15 cellular contexts compared by ENCODE assay signal in the genomic region with DNA sequence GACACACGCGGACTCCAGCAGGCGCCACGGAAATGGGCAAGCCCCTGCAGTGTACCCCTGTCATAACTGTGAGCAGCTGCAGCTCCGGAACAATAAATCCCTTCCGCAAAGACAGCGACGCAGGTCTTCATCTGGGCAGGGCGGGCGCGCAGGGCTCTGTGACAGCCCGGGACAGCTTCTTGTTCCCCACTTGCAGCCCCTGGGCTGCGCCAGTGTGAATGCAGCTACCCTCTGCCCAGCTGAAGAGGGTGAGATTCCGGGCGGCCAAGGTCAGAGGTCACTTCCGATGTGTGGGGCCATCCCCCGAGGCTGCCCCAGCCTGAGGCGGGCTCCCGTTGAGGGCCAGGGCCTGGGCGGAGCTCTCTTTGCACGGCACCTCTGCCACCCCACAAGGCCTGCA. TPM values are rescaled to one million over a fixed set of nuclear protein-coding genes. Genes with fewer than 3 reads are reported as not detected.
DNase-seq lines count a peak whose midpoint lies in the region; ATAC-seq, FAIRE-seq and TF ChIP-seq lines count a peak whose summit lies in the region.
"Had no signal": no experiment of that assay in that cellular context is flagged by ENCODE, and none has a peak within 500 bp of the region (broad histone marks: within the 10 kb centered on the region; RNA-seq: fewer than 3 reads in every experiment).

No MANE protein-coding gene starts in this region.

- H3K9ac ChIP-seq in K562 (ENCODE audit: insufficient read depth in 1 of 2, low read depth in 2 of 2, low read length in 2 of 2), result no peak overlapping the region
- H3K9ac ChIP-seq in muscle layer of colon (ENCODE audit: low read length), result no peak overlapping the region
- H3K9ac ChIP-seq: BLaER1, GM23248 had no signal

- TF ChIP-seq RAD21 in K562 (CRISPR knock-in tag; conservative IDR thresholded peaks at IDR 0.05 in 1 of 2, IDR thresholded peaks at IDR 0.05 in 1 of 2), result no peak

- intact Hi-C loops in K562 (cut with micrococcal nuclease) (no loop called here), tibial artery (cut with DNase I; ENCODE audit: low total_unique reads) (no loop called here)

- no peak for FAIRE-seq in K562 (lab: Jason Lieb, UNC)
- FAIRE-seq: GM12878, GM18507, H54 had no signal

- POLR2A ChIA-PET in K562 (lab: Yijun Ruan, JAX), result no interaction called here

- H3K9me3 ChIP-seq in K562 (replicated peaks; ENCODE audit: control insufficient read depth, insufficient read depth, low read depth, low read length), result no peaks in the 10 kb centered on the region
- H3K9me3 ChIP-seq in ectodermal cell (ENCODE audit: control insufficient read depth, low read length), result no peaks in the 10 kb centered on the region
- H3K9me3 ChIP-seq in muscle layer of colon (ENCODE audit: low read length), result no peaks in the 10 kb centered on the region
- no peaks in the 10 kb centered on the region for H3K9me3 ChIP-seq in tibial artery

- DNase-seq in K562 (ENCODE audit: extremely low read depth in 1 of 4, low spot score in 3 of 4) (no peak), tibial artery (no peak), mesenteric fat pad (ENCODE audit: low spot score) (no peak)
- DNase-seq: 8988T, AML-193, GM23248 had no signal

- BruUV-seq in K562 (replicated peaks; lab: Mats Ljungman, UMichigan), result no TSS peak

- in situ Hi-C loops in K562 (cut with MboI), result no loop called here

- H3K79me2 ChIP-seq in K562 (ENCODE audit: control insufficient read depth, insufficient read depth, low read length), result no peaks in the 10 kb centered on the region

- no peak overlapping the region for H2AFZ ChIP-seq in K562 (ENCODE audit: low read depth, low read length)
- H2AFZ ChIP-seq: GM23248 had no signal

- no peaks in the 10 kb centered on the region for H3K36me3 ChIP-seq in K562 (ENCODE audit: control insufficient read depth, insufficient read depth, low read length)
- no peaks in the 10 kb centered on the region for H3K36me3 ChIP-seq in ectodermal cell (ENCODE audit: control insufficient read depth, insufficient read depth, low read length)
- no peaks in the 10 kb centered on the region for H3K36me3 ChIP-seq in muscle layer of colon (ENCODE audit: insufficient read depth, low read length)
- H3K36me3 ChIP-seq in tibial artery, result peaks cover 13 to 57% (median 14%) of the 10 kb centered on the region in 3 donors

- H3K9me1 ChIP-seq in K562 (ENCODE audit: control insufficient read depth, insufficient read depth, low read length), result no peaks in the 10 kb centered on the region

- WGBS in K562 (ENCODE audit: insufficient coverage, low coverage, missing lambda C conversion rate), result 56% methylated on average over 17 of the region's 21 CpGs
- WGBS in ectodermal cell, 2 experiments, result 93 to 94% methylated on average over 21 of the region's 21 CpGs

- ATAC-seq in K562, result no peak
- no peak for ATAC-seq in HG03460 (IDR thresholded peaks at IDR 0.05; ENCODE audit: unreplicated experiment)
- no peak for ATAC-seq in GM19455 (IDR thresholded peaks at IDR 0.05; ENCODE audit: unreplicated experiment)
- ATAC-seq: GM12878, HCT116 had no signal

- CTCF ChIA-PET in K562 (lab: Yijun Ruan, JAX; ENCODE audit: low intra/inter-chr PET ratio), result no interaction called here

- no peak overlapping the region for H3K4me3 ChIP-seq in K562
- H3K4me3 ChIP-seq in ectodermal cell (ENCODE audit: insufficient read depth, low read depth, low read length), result no peak overlapping the region
- no peak overlapping the region for H3K4me3 ChIP-seq in muscle layer of colon (ENCODE audit: low read depth in 1 of 2, low read length in 2 of 2)
- H3K4me3 ChIP-seq in tibial artery, result no peak overlapping the region
- H3K4me3 ChIP-seq: BLaER1, GM12878, GM23248 had no signal

- H3K4me1 ChIP-seq in K562 (replicated peaks in 1 of 2; ENCODE audit: control insufficient read depth in 2 of 2, insufficient read depth in 2 of 2, low read length in 2 of 2), result peaks cover 0 to 51% of the 10 kb centered on the region in 2 experiments; a peak in 2 of 5 replicates
- H3K4me1 ChIP-seq in ectodermal cell (ENCODE audit: control insufficient read depth, insufficient read depth, low read length), result peaks cover 23% of the 10 kb centered on the region
- peaks cover 14% of the 10 kb centered on the region for H3K4me1 ChIP-seq in muscle layer of colon (ENCODE audit: insufficient read depth, low read length)
- H3K4me1 ChIP-seq in tibial artery, result peaks cover 0 to 74% (median 53%) of the 10 kb centered on the region in 4 donors

- TF ChIP-seq CTCF in K562 (IDR thresholded peaks at IDR 0.05 in 2 of 3, conservative IDR thresholded peaks at IDR 0.05 in 1 of 3; ENCODE audit: insufficient read depth in 2 of 3, low read depth in 1 of 3, low read length in 3 of 3), result no peak
- no peak for TF ChIP-seq CTCF in tibial artery (IDR thresholded peaks at IDR 0.05)

- H3K27ac ChIP-seq in K562 (ENCODE audit: extremely low read depth, low read depth, low read length) (no peak overlapping the region), ectodermal cell (ENCODE audit: insufficient read depth, low read depth, low read length, poor library complexity, severe bottlenecking) (peak overlapping the region; percentile 44), muscle layer of colon (ENCODE audit: low read depth, low read length) (peak overlapping the region; percentile 75), tibial artery (peak overlapping the region; percentile 98 to 99)
- H3K27ac ChIP-seq: BLaER1, GM23248 had no signal

- TF ChIP-seq POLR2A in K562 (conservative IDR thresholded peaks at IDR 0.05), result no peak

- H3K27me3 ChIP-seq in K562 (ENCODE audit: control insufficient read depth in 2 of 2, insufficient read depth in 2 of 2, low read length in 2 of 2), result no peaks in the 10 kb centered on the region; a peak in 1 of 5 replicates
- H3K27me3 ChIP-seq in ectodermal cell (ENCODE audit: control insufficient read depth, insufficient read depth, low read length, poor library complexity, severe bottlenecking), result no peaks in the 10 kb centered on the region
- H3K27me3 ChIP-seq in muscle layer of colon (ENCODE audit: control insufficient read depth in 1 of 2, insufficient read depth in 2 of 2, low read length in 2 of 2), result no peaks in the 10 kb centered on the region
- H3K27me3 ChIP-seq in tibial artery, result no peaks in the 10 kb centered on the region
- H3K27me3 ChIP-seq: BLaER1 had no signal

- no peak overlapping the region for H3K4me2 ChIP-seq in K562 (ENCODE audit: insufficient read depth, low read length)
- H3K4me2 ChIP-seq: BLaER1 had no signal

- TF ChIP-seq EP300 in K562 (IDR thresholded peaks at IDR 0.05; ENCODE audit: low read length), result no peak

- H4K20me1 ChIP-seq in K562 (replicated peaks; ENCODE audit: control insufficient read depth, insufficient read depth, low read length), result peaks cover 4% of the 10 kb centered on the region; the same call in 1 of the 2 replicates

TF ChIP-seq in K562, 482 proteins besides CTCF, POLR2A, EP300 and RAD21:
- TF ChIP-seq POLR2G (IDR thresholded peaks at IDR 0.05; ENCODE audit: low read depth, low read length), result 0 out of 2 replicates have a peak, but pooled peaks have one; percentile 17
- TF ChIP-seq PHF8 (IDR thresholded peaks at IDR 0.05; ENCODE audit: borderline replicate concordance, low read length), result no peak
TF ChIP-seq in K562: peak in this region for 1.

RNA-seq across cellular contexts. Expression of a gene that starts 24.0 kb away (rescaled TPM):
- total RNA-seq in K562 (2011; cell fraction: chromatin; rRNA removed; ENCODE audit: low replicate concordance), result 14.8 and 29.8 TPM in 2 replicates
- total RNA-seq in K562 (2011; cell fraction: nucleolus; rRNA removed), result 29.5 and 31.0 TPM in 2 replicates
- 17.6 and 19.9 TPM in 2 replicates for total RNA-seq in K562 (2011; cell fraction: nucleoplasm; rRNA removed)
- 18.9 and 19.1 TPM in 2 replicates for total RNA-seq in K562 (2014; rRNA removed)
- 9.0 and 16.7 TPM in 2 replicates for total RNA-seq in K562 (2014; rRNA removed; fragmentation: Illumina TruSeq; extraction: Trizol)
- total RNA-seq in K562 (2015; rRNA removed; fragmentation: Illumina TruSeq; extraction: Trizol), result 18.9 and 19.2 TPM in 2 replicates
- 23.6 and 24.9 TPM in 2 replicates for total RNA-seq in K562 (2021)
- polyA plus RNA-seq in K562 (2011; rRNA removed), result 30.4 and 33.3 TPM in 2 replicates
- 32.0 and 48.0 TPM in 2 replicates for polyA plus RNA-seq in K562 (2011; cell fraction: cytosol; rRNA removed)
- 38.7 and 62.4 TPM in 2 replicates for polyA plus RNA-seq in K562 (2011; cell fraction: nucleus; rRNA removed)
- polyA plus RNA-seq in K562 (2012), result 19.2 and 26.7 TPM in 2 replicates
- polyA plus RNA-seq in K562 (2014; fragmentation: Illumina TruSeq; extraction: Trizol), result 36.8 and 46.3 TPM in 2 replicates
- polyA plus RNA-seq in K562 (2014; fragmentation: Nextera tagmentation; extraction: Ambion mirVana), result under 1 TPM; 0.17 to 0.41 TPM
- 24.3 and 27.5 TPM in 2 replicates for polyA plus RNA-seq in K562 (2014; rRNA removed)
- polyA minus RNA-seq in K562 (2011; rRNA and poly(A)+ RNA removed), result 16.6 and 22.5 TPM in 2 replicates
- polyA minus RNA-seq in K562 (2011; cell fraction: cytosol; rRNA and poly(A)+ RNA removed), result 10.3 and 13.7 TPM in 2 replicates
- 7.5 and 12.7 TPM in 2 replicates for polyA minus RNA-seq in K562 (2011; cell fraction: nucleus; rRNA and poly(A)+ RNA removed)
- polyA plus RNA-seq in ectodermal cell (2013, experiment 1 of 4), result 21.5 TPM
- polyA plus RNA-seq in ectodermal cell (2013, experiment 2 of 4), result 25.4 TPM
- 18.3 TPM for polyA plus RNA-seq in ectodermal cell (2013, experiment 3 of 4)
- polyA plus RNA-seq in ectodermal cell (2013, experiment 4 of 4), result 18.6 TPM
- total RNA-seq in mesenteric fat pad, result 39.8 TPM
